ENCODE assay signal across 12 cellular contexts in the genomic region with DNA sequence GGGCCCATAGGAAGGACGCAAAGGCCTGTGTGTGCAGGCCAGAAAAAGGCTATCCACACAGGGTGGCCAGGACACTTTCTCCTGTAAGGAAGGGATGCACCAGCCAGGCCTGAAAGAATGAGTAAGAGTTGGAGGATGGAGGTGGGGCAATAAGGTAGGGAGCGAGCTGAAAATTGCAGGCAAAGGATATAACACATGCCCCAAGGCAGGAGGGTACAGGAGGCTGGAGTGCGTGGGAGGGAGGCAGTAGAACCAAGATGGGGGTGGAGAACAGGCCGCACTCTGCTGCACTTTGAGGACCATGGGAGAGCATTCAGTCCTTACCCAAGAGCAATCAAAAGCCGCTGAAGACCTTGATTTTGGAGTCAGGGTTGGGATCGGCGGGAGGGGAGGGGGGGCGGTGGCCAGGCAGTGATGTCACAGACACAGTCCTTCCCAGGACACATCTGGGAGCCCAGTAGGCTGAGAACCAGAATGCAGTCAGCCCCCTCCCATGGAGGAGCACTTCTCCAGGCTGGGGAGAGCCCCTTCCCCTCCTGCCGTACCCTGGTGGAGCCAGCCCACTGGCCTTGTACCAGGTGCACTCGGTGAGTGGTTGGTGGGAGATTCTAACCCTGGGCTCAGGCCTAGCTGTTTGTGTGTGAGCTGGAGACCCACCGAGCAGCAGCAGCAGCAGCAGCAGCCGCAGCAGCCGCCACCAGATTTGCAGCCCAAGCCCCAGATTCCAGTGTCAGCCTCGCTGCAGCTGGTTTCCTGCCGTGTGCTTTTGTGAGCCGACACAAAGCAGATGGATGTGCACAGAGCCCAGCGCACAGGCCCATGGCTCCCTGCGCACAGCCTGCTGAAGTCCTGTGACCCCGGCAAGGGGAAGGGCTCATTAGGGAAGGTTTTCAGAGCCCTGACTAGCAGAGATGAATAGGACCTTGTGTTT. TPM values are rescaled to one million over a fixed set of nuclear protein-coding genes. Genes with fewer than 3 reads are reported as not detected.
DNase-seq lines count a peak whose midpoint lies in the region; ATAC-seq lines count a peak whose summit lies in the region.
"Had no signal": no experiment of that assay in that cellular context is flagged by ENCODE, and none has a peak within 500 bp of the region (broad histone marks: within the 10 kb centered on the region; RNA-seq: fewer than 3 reads in every experiment).

No MANE protein-coding gene starts in this region.

- POLR2A ChIA-PET in activated CD4-positive, alpha-beta T cell treated with anti-CD3 and anti-CD28 coated beads for 36 hours (lab: Charles Lee) = no interaction called here

- intact Hi-C loops in activated CD4-positive, alpha-beta T cell treated with anti-CD3 and anti-CD28 coated beads for 36 hours (cut with DNase I, micrococcal nuclease) = no loop called here

- H3K27ac Mint-ChIP-seq in activated CD4-positive, alpha-beta T cell treated with anti-CD3 and anti-CD28 coated beads for 36 hours = peak overlapping the region; percentile 1
- H3K27ac Mint-ChIP-seq: activated CD8-positive, alpha-beta T cell treated with anti-CD3 and anti-CD28 coated beads for 36 hours had no signal

- peak overlapping the region; percentile 53 for H3K27ac ChIP-seq in layer of hippocampus (ENCODE audit: low read depth, low read length)
- H3K27ac ChIP-seq: SJCRH30 had no signal

- H3K9me3 Mint-ChIP-seq in activated CD4-positive, alpha-beta T cell treated with anti-CD3 and anti-CD28 coated beads for 36 hours (ENCODE audit: low read depth) = no peaks in the 10 kb centered on the region
- H3K9me3 Mint-ChIP-seq: activated CD8-positive, alpha-beta T cell treated with anti-CD3 and anti-CD28 coated beads for 36 hours; naive thymus-derived CD8-positive, alpha-beta T cell had no signal

- no peak overlapping the region for H3K4me3 Mint-ChIP-seq in activated CD4-positive, alpha-beta T cell treated with anti-CD3 and anti-CD28 coated beads for 36 hours
- H3K4me3 Mint-ChIP-seq: activated CD8-positive, alpha-beta T cell treated with anti-CD3 and anti-CD28 coated beads for 36 hours had no signal

- no peaks in the 10 kb centered on the region for H3K4me1 Mint-ChIP-seq in activated CD4-positive, alpha-beta T cell treated with anti-CD3 and anti-CD28 coated beads for 36 hours

- peaks cover 6% of the 10 kb centered on the region for H3K36me3 Mint-ChIP-seq in activated CD4-positive, alpha-beta T cell treated with anti-CD3 and anti-CD28 coated beads for 36 hours (ENCODE audit: low read depth)

- ATAC-seq in activated CD4-positive, alpha-beta T cell treated with anti-CD3 and anti-CD28 coated beads for 36 hours = no peak
- ATAC-seq: activated CD8-positive, alpha-beta T cell treated with anti-CD3 and anti-CD28 coated beads for 36 hours; naive thymus-derived CD8-positive, alpha-beta T cell had no signal

- no peak for DNase-seq in activated CD4-positive, alpha-beta T cell treated with anti-CD3 and anti-CD28 coated beads for 36 hours
- DNase-seq in activated CD4-positive, alpha-beta T cell treated with anti-CD3 and anti-CD28 coated beads, Interleukin-2, amount 50 U/mL, for 48 hours = no peak
- DNase-seq in anterior cingulate cortex (lab: John Stamatoyannopoulos, UW) = peak in 40 of 58 donors; percentile 6 to 69 (median 48)
- peak; percentile 62 for DNase-seq in superior temporal gyrus (ENCODE audit: extremely low spot score)
- no peak for DNase-seq in activated gamma-delta T cell treated with Interleukin-2 at 50 U/mL for 16 hours
- no peak for DNase-seq in NCI-H345 (lab: John Stamatoyannopoulos, UW)
- no peak for DNase-seq in DMS153 (lab: John Stamatoyannopoulos, UW)
- DNase-seq: activated CD8-positive, alpha-beta T cell treated with anti-CD3 and anti-CD28 coated beads for 36 hours; amniotic stem cell; naive thymus-derived CD8-positive, alpha-beta T cell had no signal

- CTCF ChIA-PET in activated CD4-positive, alpha-beta T cell treated with anti-CD3 and anti-CD28 coated beads for 36 hours (lab: Charles Lee) = no interaction called here

- no peaks in the 10 kb centered on the region for H3K27me3 Mint-ChIP-seq in activated CD4-positive, alpha-beta T cell treated with anti-CD3 and anti-CD28 coated beads for 36 hours
- H3K27me3 Mint-ChIP-seq: activated CD8-positive, alpha-beta T cell treated with anti-CD3 and anti-CD28 coated beads for 36 hours had no signal

- H3K27me3 ChIP-seq in layer of hippocampus (ENCODE audit: control insufficient read depth, insufficient read depth, low read length) = no peaks in the 10 kb centered on the region
- H3K27me3 ChIP-seq: SJCRH30 had no signal

RNA-seq across cellular contexts. Expression of gene ANKRD40, which starts 17.5 kb away (rescaled TPM):
- 10 to 100 TPM; 28.0 to 29.8 TPM for total RNA-seq in activated CD4-positive, alpha-beta T cell treated with anti-CD3 and anti-CD28 coated beads for 36 hours

RNA-seq across cellular contexts. Expression of gene LUC7L3, which starts 29.2 kb away (rescaled TPM):
- 100 to 1,000 TPM; 112 to 120 TPM for total RNA-seq in activated CD4-positive, alpha-beta T cell treated with anti-CD3 and anti-CD28 coated beads for 36 hours

RNA-seq across cellular contexts. Expression of gene ABCC3, which starts 55.5 kb away (rescaled TPM):
- total RNA-seq in activated CD4-positive, alpha-beta T cell treated with anti-CD3 and anti-CD28 coated beads for 36 hours = not detected
- total RNA-seq: activated CD8-positive, alpha-beta T cell treated with anti-CD3 and anti-CD28 coated beads for 36 hours had no signal

Comparison
In these comparisons a context has a peak if more than half of its experiments do, and no peak if none do; other contexts are left out.
1. DNase-seq: peak in anterior cingulate cortex (40 of 58) and superior temporal gyrus (single experiment); none in activated CD4-positive, alpha-beta T cell treated with anti-CD3 and anti-CD28 coated beads for 36 hours (single experiment), activated CD4-positive, alpha-beta T cell treated with anti-CD3 and anti-CD28 coated beads, Interleukin-2, amount 50 U/mL, for 48 hours (0 of 2), activated gamma-delta T cell treated with Interleukin-2 at 50 U/mL for 16 hours (single experiment), NCI-H345 (single experiment) and DMS153 (single experiment).